In the genomic region with DNA sequence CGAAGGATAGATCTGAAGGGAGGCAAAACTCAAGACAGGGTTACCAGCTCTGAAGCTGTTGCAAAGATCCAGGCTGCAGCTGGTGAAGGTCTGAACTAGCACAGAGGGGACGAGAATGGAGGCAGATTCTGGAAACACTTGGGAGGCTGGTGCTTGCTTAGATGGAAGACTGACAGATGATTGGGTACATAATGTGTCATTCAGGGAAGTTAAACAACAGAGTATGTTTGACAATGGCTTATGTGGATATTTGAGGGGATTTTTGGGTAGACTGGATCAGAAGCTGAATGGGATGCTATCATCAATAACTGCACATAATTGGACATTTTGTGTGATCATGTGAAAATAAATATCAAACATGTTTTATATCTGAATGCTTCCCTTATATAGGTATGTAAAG, we compare ENCODE assay signal across 27 cellular contexts.
"Had no signal": no experiment of that assay in that cellular context is flagged by ENCODE, and none has a peak within 500 bp of the region (broad histone marks: within the 10 kb centered on the region; RNA-seq: fewer than 3 reads in every experiment).

No MANE protein-coding gene starts in this region.

- H3K9ac ChIP-seq: neural progenitor cell had no signal

- H3K4me3 Mint-ChIP-seq: neural progenitor cell; stimulated activated naive B cell treated with anti-CD40 and anti-IgM and Interleukin-4, amounts not matched to agents 10 μg/mL and 1 μg/mL and 100 μg/mL, for 72 hours had no signal

- DNase-seq: islet precursor cell; left ventricle myocardium inferior; midbrain; mucosa of descending colon; naive thymus-derived CD8-positive, alpha-beta T cell; occipital lobe; stimulated activated CD4-positive, alpha-beta T cell treated with anti-CD3 and anti-CD28 coated beads, Interleukin-12 subunit alpha, Interleukin-12 subunit beta, amount 100 ng/mL, for 4 hours; stimulated activated CD4-positive, alpha-beta T cell treated with anti-CD3 and anti-CD28 coated beads, Interleukin-15, amount 100 ng/mL, for 24 hours; stimulated activated CD4-positive, alpha-beta T cell treated with anti-CD3 and anti-CD28 coated beads, Interleukin-2, amount 100 ng/mL, for 24 hours; stimulated activated CD4-positive, alpha-beta T cell treated with anti-CD3 and anti-CD28 coated beads, Interleukin-4, amount 100 ng/mL, for 1 hour; stimulated activated naive B cell treated with anti-CD40 and anti-IgM and Interleukin-4, amounts not matched to agents 10 μg/mL and 1 μg/mL and 100 μg/mL, for 72 hours; stimulated activated naive CD8-positive, alpha-beta T cell treated with anti-CD3 and anti-CD28 coated beads, Interleukin-15, Interleukin-2, amounts not matched to agents 100 U/mL and 50 U/mL, for 24 hours; stomach; testis; thyroid gland; transverse colon; upper lobe of right lung had no signal

- FAIRE-seq: urothelium cell line had no signal

- H3K4me1 ChIP-seq: neural progenitor cell, testis had no signal

- H3K27me3 ChIP-seq: neutrophil, right atrium auricular region, testis, thyroid gland, upper lobe of right lung had no signal

- H3K4me2 ChIP-seq: hepatocyte, neural progenitor cell had no signal

- H3K9me3 Mint-ChIP-seq: naive thymus-derived CD8-positive, alpha-beta T cell had no signal

- H3K27ac Mint-ChIP-seq: nephron; neural progenitor cell; progenitor cell of endocrine pancreas; stimulated activated naive B cell treated with anti-CD40 and anti-IgM and Interleukin-4, amounts not matched to agents 10 μg/mL and 1 μg/mL and 100 μg/mL, for 72 hours had no signal

- H3K4me3 ChIP-seq: hepatocyte, left ventricle myocardium inferior, lung, mucosa of descending colon, neural progenitor cell, right atrium auricular region, skin epidermis, stomach, testis, thyroid gland, transverse colon, upper lobe of right lung had no signal

- H3K27ac ChIP-seq: hepatocyte, left ventricle myocardium inferior, neural progenitor cell, neutrophil, right atrium auricular region, skin epidermis, stomach, testis, thyroid gland, transverse colon, upper lobe of right lung had no signal

- H3K4me1 Mint-ChIP-seq: nephron had no signal

- H2AFZ ChIP-seq: hepatocyte, neural progenitor cell had no signal

- H3K36me3 Mint-ChIP-seq: naive thymus-derived CD8-positive, alpha-beta T cell; neural progenitor cell; stimulated activated naive B cell treated with anti-CD40 and anti-IgM and Interleukin-4, amounts not matched to agents 10 μg/mL and 1 μg/mL and 100 μg/mL, for 72 hours had no signal

- H3K9me3 ChIP-seq: mucosa of descending colon, neutrophil, stomach, testis, thyroid gland, transverse colon, upper lobe of right lung had no signal

- ATAC-seq: mucosa of descending colon; naive thymus-derived CD8-positive, alpha-beta T cell; sciatic nerve; stimulated activated naive B cell treated with anti-CD40 and anti-IgM and Interleukin-4, amounts not matched to agents 10 μg/mL and 1 μg/mL and 100 μg/mL, for 72 hours; stimulated activated naive CD8-positive, alpha-beta T cell treated with anti-CD3 and anti-CD28 coated beads, Interleukin-15, Interleukin-2, amounts not matched to agents 100 U/mL and 50 U/mL, for 24 hours; upper lobe of right lung had no signal

- H3K79me2 ChIP-seq: hepatocyte had no signal

- H3K36me3 ChIP-seq: left ventricle myocardium inferior, neural progenitor cell, neutrophil, right atrium auricular region, stomach, thyroid gland, transverse colon, upper lobe of right lung had no signal
